In genomic region chr15:77615472-77615871, GRCh38 we compare ENCODE assay signal across 10 cellular contexts. TPM values are rescaled to one million over a fixed set of nuclear protein-coding genes. Genes with fewer than 3 reads are reported as not detected.
"Had no signal": no experiment of that assay in that cellular context is flagged by ENCODE, and none has a peak within 500 bp of the region (broad histone marks: within the 10 kb centered on the region; RNA-seq: fewer than 3 reads in every experiment).

No MANE protein-coding gene starts in this region.

- H2AFZ ChIP-seq: GM23248 had no signal

- H3K4me1 ChIP-seq: HAP-1 had no signal

- ATAC-seq: HCT116 had no signal

- H3K9me3 ChIP-seq: HAP-1 had no signal

- H3K4me3 ChIP-seq: GM23248, HAP-1 had no signal

- H3K9ac ChIP-seq: GM23248, KMS-11 had no signal

- H3K27ac ChIP-seq: GM23248, HL-60, KMS-11 had no signal

- DNase-seq: GM23248, GOT3, HFFc6, KBM-7 had no signal

- FAIRE-seq: HepG2 had no signal

- H3K4me2 ChIP-seq: KMS-11 had no signal

RNA-seq across cellular contexts. Expression of gene LINGO1, which starts 17.2 kb away (rescaled TPM):
- total RNA-seq: GM23248, HepG2 had no signal
- polyA plus RNA-seq: GM23248, IgD-negative memory B cell had no signal
